8 cellular contexts compared by ENCODE assay signal in the genomic region with DNA sequence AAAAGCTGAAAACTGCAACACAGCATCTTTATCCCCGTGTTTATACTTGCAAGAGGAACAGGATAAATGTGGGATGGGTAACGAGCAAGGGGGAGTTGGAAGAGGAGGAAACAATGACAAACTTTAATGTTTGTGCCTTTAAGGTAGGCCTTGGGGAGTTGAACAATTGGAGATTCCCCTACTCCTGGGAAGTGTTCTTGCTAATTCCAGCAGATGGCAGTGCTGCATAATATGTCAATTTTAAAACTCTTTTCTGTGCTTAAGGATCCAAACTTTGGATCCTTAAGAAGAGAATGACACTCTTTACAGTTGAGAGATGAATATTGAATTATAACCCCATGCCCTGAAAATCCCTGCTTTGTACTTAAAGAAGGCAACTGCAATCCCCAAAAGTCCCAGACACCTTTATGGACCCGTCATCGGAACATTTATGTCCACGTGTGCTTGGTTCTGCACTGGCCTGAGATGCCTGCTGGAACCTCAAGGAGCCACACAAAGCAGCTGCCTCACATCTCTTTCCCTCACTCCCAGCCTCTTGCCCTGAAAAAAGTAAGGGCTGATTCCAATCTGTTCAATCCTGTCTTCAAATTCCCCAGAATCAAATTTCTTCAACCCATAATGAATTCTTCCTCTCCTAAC. TPM values are rescaled to one million over a fixed set of nuclear protein-coding genes. Genes with fewer than 3 reads are reported as not detected.
DNase-seq lines count a peak whose midpoint lies in the region; ATAC-seq and TF ChIP-seq lines count a peak whose summit lies in the region.

No MANE protein-coding gene starts in this region.

- H3K4me3 ChIP-seq in SK-N-SH (ENCODE audit: low read depth in 2 of 2, low read length in 1 of 2) (no peak overlapping the region), fibroblast of mammary gland (ENCODE audit: control insufficient read depth, low read depth, low read length) (no peak overlapping the region), neural progenitor cell (no peak overlapping the region)

- no peaks in the 10 kb centered on the region for H3K27me3 Mint-ChIP-seq in neural progenitor cell (ENCODE audit: insufficient read depth, low read depth)

- no peak overlapping the region for H3K9ac ChIP-seq in SK-N-SH
- H3K9ac ChIP-seq in neural progenitor cell = no peak overlapping the region

- 59% methylated on average over 5 of the region's 5 CpGs for WGBS in SK-N-SH (ENCODE audit: low lambda C conversion rate)

- H3K4me3 Mint-ChIP-seq in neural progenitor cell = no peak overlapping the region

- TF ChIP-seq CTCF in SK-N-SH (IDR thresholded peaks at IDR 0.05) (peak; percentile 85), fibroblast of mammary gland (conservative IDR thresholded peaks at IDR 0.05; ENCODE audit: control insufficient read depth, insufficient read depth, low read depth, low read length) (peak; percentile 86), neural progenitor cell (IDR thresholded peaks at IDR 0.05) (peak; percentile 84)

- H4K20me1 ChIP-seq in SK-N-SH (ENCODE audit: insufficient read depth) (no peaks in the 10 kb centered on the region), neural progenitor cell (ENCODE audit: low read depth) (no peaks in the 10 kb centered on the region)

- no peaks in the 10 kb centered on the region for H3K9me3 ChIP-seq in SK-N-SH
- H3K9me3 ChIP-seq in neural progenitor cell (ENCODE audit: low read depth) = no peaks in the 10 kb centered on the region

- DNase-seq in NCI-H510A treated with DMSO at 0.1 percent for 48 hours (lab: John Stamatoyannopoulos, UW) = peak; percentile 58
- DNase-seq in NCI-H510A (lab: John Stamatoyannopoulos, UW) = no peak
- peak; percentile 58 for DNase-seq in HT1080 (ENCODE audit: low read depth)
- DNase-seq in SK-N-SH = peak; percentile 53
- peak; percentile 79 for DNase-seq in fibroblast of mammary gland (ENCODE audit: low read depth)
- DNase-seq in neural progenitor cell (ENCODE audit: low spot score) = peak; percentile 60
- DNase-seq in stimulated activated CD4-positive, alpha-beta T cell treated with anti-CD3 and anti-CD28 coated beads, Interleukin-1b, Interleukin-23, amount 100 ng/mL, for 48 hours = no peak

- no peaks in the 10 kb centered on the region for H3K9me3 Mint-ChIP-seq in neural progenitor cell

- H3K27ac ChIP-seq in SK-N-SH (ENCODE audit: low read depth in 2 of 2, low read length in 1 of 2) = no peak overlapping the region; a peak in 1 of 4 replicates
- no peak overlapping the region for H3K27ac ChIP-seq in neural progenitor cell

- CTCF ChIA-PET in SK-N-SH (lab: Yijun Ruan, JAX) = interaction anchor here (0.6 to 2.4 kb wide), 13 partner anchors 9 to 221 kb away, joined by 3 to 9 read pairs (median 5); no protein-coding TSS in a partner anchor

- no peak for ATAC-seq in HG03280 (IDR thresholded peaks at IDR 0.05; ENCODE audit: unreplicated experiment)

- H3K79me2 ChIP-seq in SK-N-SH (ENCODE audit: insufficient read depth) = no peaks in the 10 kb centered on the region
- H3K79me2 ChIP-seq in neural progenitor cell (ENCODE audit: low read depth) = no peaks in the 10 kb centered on the region

- H3K36me3 ChIP-seq in SK-N-SH (replicated peaks in 1 of 2; ENCODE audit: control insufficient read depth in 1 of 2, insufficient read depth in 2 of 2, low read length in 1 of 2) = peaks cover 0 to 4% of the 10 kb centered on the region in 2 experiments
- no peaks in the 10 kb centered on the region for H3K36me3 ChIP-seq in neural progenitor cell

- POLR2A ChIA-PET in SK-N-SH (lab: Yijun Ruan, JAX) = no interaction called here

- TF ChIP-seq EP300 in SK-N-SH (IDR thresholded peaks at IDR 0.05; ENCODE audit: borderline replicate concordance in 1 of 2, low read depth in 1 of 2, low read length in 1 of 2) = no peak

- H3K4me1 Mint-ChIP-seq in neural progenitor cell = no peaks in the 10 kb centered on the region

- H3K9me2 ChIP-seq in SK-N-SH = no peaks in the 10 kb centered on the region

- H3K4me2 ChIP-seq in SK-N-SH = peak overlapping the region; percentile 49; the same call in 1 of the 2 replicates
- H3K4me2 ChIP-seq in neural progenitor cell = no peak overlapping the region

- H2AFZ ChIP-seq in SK-N-SH (ENCODE audit: low read depth) (no peak overlapping the region), neural progenitor cell (replicated peaks) (peak overlapping the region; percentile 78)

- H3K4me1 ChIP-seq in SK-N-SH (ENCODE audit: control insufficient read depth in 1 of 2, insufficient read depth in 2 of 2, low read depth in 1 of 2, low read length in 1 of 2) = peaks cover 0 to 19% of the 10 kb centered on the region in 2 experiments; a peak in 3 of 4 replicates
- no peaks in the 10 kb centered on the region for H3K4me1 ChIP-seq in neural progenitor cell

- no peak overlapping the region for H3K27ac Mint-ChIP-seq in neural progenitor cell

- H3K36me3 Mint-ChIP-seq in neural progenitor cell = no peaks in the 10 kb centered on the region

- peak; percentile 95 for TF ChIP-seq RAD21 in SK-N-SH (IDR thresholded peaks at IDR 0.05; ENCODE audit: low read length)

- H3K27me3 ChIP-seq in SK-N-SH (ENCODE audit: insufficient read depth) (no peaks in the 10 kb centered on the region), neural progenitor cell (no peaks in the 10 kb centered on the region)

- no peaks in the 10 kb centered on the region for H3F3A ChIP-seq in SK-N-SH (replicated peaks; ENCODE audit: insufficient read depth)
- no peaks in the 10 kb centered on the region for H3F3A ChIP-seq in neural progenitor cell (ENCODE audit: low read depth)

TF ChIP-seq in SK-N-SH, 30 proteins besides CTCF, POLR2A, EP300 and RAD21:
- peak; percentile 90 for TF ChIP-seq SMC3 (IDR thresholded peaks at IDR 0.05; ENCODE audit: low read depth, low read length)
- no peak for TF ChIP-seq NRF1 (IDR thresholded peaks at IDR 0.05; ENCODE audit: low read depth, low read length)
- TF ChIP-seq ZBTB33 (IDR thresholded peaks at IDR 0.05; ENCODE audit: borderline replicate concordance, low read depth) = no peak

RNA-seq across cellular contexts. Expression of gene IFIT5, which starts 12.0 kb away (rescaled TPM):
- total RNA-seq in HT1080 (2014; rRNA removed; shearing (Covaris generic)) = 12.2 and 12.4 TPM in 2 replicates
- 8.0 and 9.1 TPM in 2 replicates for polyA plus RNA-seq in HT1080 (2015; cell fraction: cytosol; rRNA removed)
- 11.4 and 12.4 TPM in 2 replicates for polyA plus RNA-seq in HT1080 (2015; cell fraction: nucleus; rRNA removed)
- polyA plus RNA-seq in SK-N-SH (2012; rRNA removed) = 2.7 and 3.6 TPM in 2 replicates
- polyA plus RNA-seq in SK-N-SH (2012; cell fraction: cytosol; rRNA removed) = 4.6 and 4.8 TPM in 2 replicates
- 1.2 and 2.3 TPM in 2 replicates for polyA plus RNA-seq in SK-N-SH (2012; cell fraction: nucleus; rRNA removed)
- 5.6 and 7.0 TPM in 2 replicates for total RNA-seq in neural progenitor cell (ENCODE audit: low replicate concordance)

RNA-seq across cellular contexts. Expression of gene IFIT1, which starts 33.9 kb away (rescaled TPM):
- 3.2 and 3.5 TPM in 2 replicates for total RNA-seq in HT1080 (2014; rRNA removed; shearing (Covaris generic))
- 2.1 and 2.7 TPM in 2 replicates for polyA plus RNA-seq in HT1080 (2015; cell fraction: cytosol; rRNA removed)
- polyA plus RNA-seq in HT1080 (2015; cell fraction: nucleus; rRNA removed) = 2.5 and 4.2 TPM in 2 replicates
- polyA plus RNA-seq in SK-N-SH (2012; rRNA removed) = 4.4 and 5.7 TPM in 2 replicates
- 6.1 and 7.6 TPM in 2 replicates for polyA plus RNA-seq in SK-N-SH (2012; cell fraction: cytosol; rRNA removed)
- polyA plus RNA-seq in SK-N-SH (2012; cell fraction: nucleus; rRNA removed) = 2.0 and 4.2 TPM in 2 replicates
- total RNA-seq in neural progenitor cell (ENCODE audit: low replicate concordance) = 12.4 and 13.2 TPM in 2 replicates

RNA-seq across cellular contexts. Expression of gene IFIT1B, which starts 48.5 kb away (rescaled TPM):
- not detected in 2 replicates for total RNA-seq in HT1080 (2014; rRNA removed; shearing (Covaris generic))
- not detected in 2 replicates for polyA plus RNA-seq in HT1080 (2015; cell fraction: cytosol; rRNA removed)
- polyA plus RNA-seq in HT1080 (2015; cell fraction: nucleus; rRNA removed) = not detected in 2 replicates
- polyA plus RNA-seq in SK-N-SH (2012; rRNA removed) = 0.03 TPM in 1 of 2 replicates, not detected in the other
- 0.01 TPM in 1 of 2 replicates, not detected in the other for polyA plus RNA-seq in SK-N-SH (2012; cell fraction: cytosol; rRNA removed)
- not detected in 2 replicates for polyA plus RNA-seq in SK-N-SH (2012; cell fraction: nucleus; rRNA removed)
- not detected in 2 replicates for total RNA-seq in neural progenitor cell (ENCODE audit: low replicate concordance)

Comparison
In these comparisons a context has a peak if more than half of its experiments do, and no peak if none do; other contexts are left out.
1. DNase-seq: peak in NCI-H510A treated with DMSO at 0.1 percent for 48 hours (single experiment), HT1080 (single experiment), SK-N-SH (single experiment), fibroblast of mammary gland (single experiment) and neural progenitor cell (single experiment); none in NCI-H510A (single experiment) and stimulated activated CD4-positive, alpha-beta T cell treated with anti-CD3 and anti-CD28 coated beads, Interleukin-1b, Interleukin-23, amount 100 ng/mL, for 48 hours (single experiment).
2. Peak in every context shown above with its lines, with median percentiles within 50 percentile points of each other: CTCF ChIP-seq.